In genomic region chr19:2475018-2475701, GRCh38 we compare ENCODE assay signal across 1 cellular context.
TF ChIP-seq lines count a peak whose summit lies in the region.

No MANE protein-coding gene starts in this region.

TF ChIP-seq in HEK293T, 16 proteins besides CTCF, POLR2A, EP300 and RAD21 (continued from another document):
- TF ChIP-seq, protein P1, sequence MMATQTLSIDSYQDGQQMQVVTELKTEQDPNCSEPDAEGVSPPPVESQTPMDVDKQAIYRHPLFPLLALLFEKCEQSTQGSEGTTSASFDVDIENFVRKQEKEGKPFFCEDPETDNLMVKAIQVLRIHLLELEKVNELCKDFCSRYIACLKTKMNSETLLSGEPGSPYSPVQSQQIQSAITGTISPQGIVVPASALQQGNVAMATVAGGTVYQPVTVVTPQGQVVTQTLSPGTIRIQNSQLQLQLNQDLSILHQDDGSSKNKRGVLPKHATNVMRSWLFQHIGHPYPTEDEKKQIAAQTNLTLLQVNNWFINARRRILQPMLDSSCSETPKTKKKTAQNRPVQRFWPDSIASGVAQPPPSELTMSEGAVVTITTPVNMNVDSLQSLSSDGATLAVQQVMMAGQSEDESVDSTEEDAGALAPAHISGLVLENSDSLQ (IDR thresholded peaks at IDR 0.05), result peak; percentile 89
- TF ChIP-seq SUZ12 (IDR thresholded peaks at IDR 0.05) (no peak), BHLHE40 (IDR thresholded peaks at IDR 0.05; ENCODE audit: borderline replicate concordance) (no peak), FOXK2 (IDR thresholded peaks at IDR 0.05) (no peak), ZNF384 (IDR thresholded peaks at IDR 0.05) (no peak), SP1 (IDR thresholded peaks at IDR 0.05) (no peak), L3MBTL2 (conservative IDR thresholded peaks at IDR 0.05) (peak; percentile 67; the same call in 1 of the 2 replicates), LEF1 (IDR thresholded peaks at IDR 0.05; ENCODE audit: borderline replicate concordance) (no peak), NFRKB (IDR thresholded peaks at IDR 0.05) (no peak)
